8 cellular contexts compared by ENCODE assay signal in genomic region chr5:1503301-1504243, GRCh38. TPM values are rescaled to one million over a fixed set of nuclear protein-coding genes. Genes with fewer than 3 reads are reported as not detected.
DNase-seq lines count a peak whose midpoint lies in the region; ATAC-seq and TF ChIP-seq lines count a peak whose summit lies in the region.

No MANE protein-coding gene starts in this region.

- ATAC-seq in HG03469 (IDR thresholded peaks at IDR 0.05; ENCODE audit: unreplicated experiment): no peak

- peak overlapping the region; percentile 80 for H3K4me2 ChIP-seq in Karpas-422 (ENCODE audit: low read depth, low read length, poor library complexity, severe bottlenecking)

- peak overlapping the region; percentile 95 for H3K27ac ChIP-seq in Karpas-422 (ENCODE audit: low read length)
- H3K27ac ChIP-seq in endodermal cell (ENCODE audit: low read depth, low read length): no peak overlapping the region
- H3K27ac ChIP-seq in skeletal muscle tissue (ENCODE audit: low read depth, low read length): peak overlapping the region; percentile 38

- H3K9me2 ChIP-seq in Karpas-422 (replicated peaks; ENCODE audit: insufficient read depth, low read length): no peaks in the 10 kb centered on the region

- peaks cover 79% of the 10 kb centered on the region for H3K4me1 ChIP-seq in Karpas-422 (ENCODE audit: low read length)
- H3K4me1 ChIP-seq in endodermal cell (ENCODE audit: control insufficient read depth, insufficient read depth, low read length): no peaks in the 10 kb centered on the region
- peaks cover 5 to 27% (median 9%) of the 10 kb centered on the region in 3 donors for H3K4me1 ChIP-seq in skeletal muscle tissue (ENCODE audit: control insufficient read depth in 3 of 3, insufficient read depth in 3 of 3, low read length in 3 of 3)
- no peaks in the 10 kb centered on the region for H3K4me1 ChIP-seq in BE2C

- H3K9ac ChIP-seq in Karpas-422 (ENCODE audit: low read length): peak overlapping the region; percentile 62
- H3K9ac ChIP-seq in endodermal cell (ENCODE audit: extremely low read depth, low read length, poor library complexity, severe bottlenecking): no peak overlapping the region
- no peak overlapping the region for H3K9ac ChIP-seq in skeletal muscle tissue (ENCODE audit: low read depth in 1 of 3, low read length in 3 of 3)

- no peaks in the 10 kb centered on the region for H3K27me3 Mint-ChIP-seq in activated T-cell treated with anti-CD3 and anti-CD28 coated beads, Interleukin-2, amount 50 U/mL, for 24 hours
- H3K27me3 Mint-ChIP-seq in endodermal cell (ENCODE audit: insufficient read depth): no peaks in the 10 kb centered on the region

- no peak overlapping the region for H2AFZ ChIP-seq in Karpas-422 (ENCODE audit: low read length)

- H3K9me3 ChIP-seq in Karpas-422 (ENCODE audit: low read length) (no peaks in the 10 kb centered on the region), endodermal cell (ENCODE audit: control insufficient read depth, low read length) (no peaks in the 10 kb centered on the region), skeletal muscle tissue (ENCODE audit: control insufficient read depth in 3 of 3, low read length in 3 of 3) (no peaks in the 10 kb centered on the region), BE2C (no peaks in the 10 kb centered on the region)

- H3K27me3 ChIP-seq in Karpas-422 (ENCODE audit: low read length) (no peaks in the 10 kb centered on the region), endodermal cell (ENCODE audit: control insufficient read depth, insufficient read depth, low read length, poor library complexity, severe bottlenecking) (no peaks in the 10 kb centered on the region), skeletal muscle tissue (ENCODE audit: control insufficient read depth in 3 of 3, insufficient read depth in 3 of 3, low read length in 3 of 3) (peaks cover 0 to 3% (median 0%) of the 10 kb centered on the region in 3 donors), BE2C (no peaks in the 10 kb centered on the region)

- peaks cover 47% of the 10 kb centered on the region for H3K36me3 Mint-ChIP-seq in activated T-cell treated with anti-CD3 and anti-CD28 coated beads, Interleukin-2, amount 50 U/mL, for 24 hours (ENCODE audit: low read depth)
- H3K36me3 Mint-ChIP-seq in endodermal cell (ENCODE audit: low read depth): peaks cover 17% of the 10 kb centered on the region

- peak overlapping the region; percentile 7 for H3K27ac Mint-ChIP-seq in activated T-cell treated with anti-CD3 and anti-CD28 coated beads, Interleukin-2, amount 50 U/mL, for 24 hours
- peak overlapping the region; percentile 48 for H3K27ac Mint-ChIP-seq in endodermal cell

- H3K4me3 ChIP-seq in Karpas-422 (ENCODE audit: low read length): peak overlapping the region; percentile 59
- H3K4me3 ChIP-seq in endodermal cell (ENCODE audit: low read length): no peak overlapping the region
- H3K4me3 ChIP-seq in skeletal muscle tissue (ENCODE audit: low read length in 3 of 3): no peak overlapping the region
- H3K4me3 ChIP-seq in BE2C (ENCODE audit: low read depth, low read length): no peak overlapping the region

- H3K9me3 Mint-ChIP-seq in activated T-cell treated with anti-CD3 and anti-CD28 coated beads, Interleukin-2, amount 50 U/mL, for 24 hours: no peaks in the 10 kb centered on the region
- H3K9me3 Mint-ChIP-seq in endodermal cell: no peaks in the 10 kb centered on the region

- H4K20me1 ChIP-seq in Karpas-422 (ENCODE audit: insufficient read depth, low read depth, low read length): peaks cover 49% of the 10 kb centered on the region

- H3K36me3 ChIP-seq in Karpas-422 (ENCODE audit: insufficient read depth, low read length): peaks cover 5% of the 10 kb centered on the region; the same call in 1 of the 2 replicates
- peaks cover 14% of the 10 kb centered on the region for H3K36me3 ChIP-seq in endodermal cell (ENCODE audit: control insufficient read depth, insufficient read depth, low read length)
- no peaks in the 10 kb centered on the region for H3K36me3 ChIP-seq in skeletal muscle tissue (ENCODE audit: control insufficient read depth in 3 of 3, insufficient read depth in 3 of 3, low read length in 3 of 3)
- H3K36me3 ChIP-seq in BE2C: peaks cover 18% of the 10 kb centered on the region

- DNase-seq in activated T-cell treated with anti-CD3 and anti-CD28 coated beads, Interleukin-2, amount 50 U/mL, for 24 hours: no peak
- DNase-seq in activated T-cell treated with anti-CD3 and anti-CD28 coated beads, Interleukin-2, amount 50 U/mL, for 48 hours: no peak
- DNase-seq in Karpas-422: peak; percentile 82
- no peak for DNase-seq in endodermal cell
- no peak for DNase-seq in BE2C
- no peak for DNase-seq in NCI-H2171 treated with DMSO at 0.1 percent for 48 hours (lab: John Stamatoyannopoulos, UW)

- 92 to 94% methylated on average over 18 to 20 of the region's 20 CpGs for WGBS in endodermal cell (ENCODE audit: insufficient coverage in 1 of 2, insufficient read length in 1 of 2), 2 experiments

- H3K4me3 Mint-ChIP-seq in activated T-cell treated with anti-CD3 and anti-CD28 coated beads, Interleukin-2, amount 50 U/mL, for 24 hours: no peak overlapping the region
- no peak overlapping the region for H3K4me3 Mint-ChIP-seq in endodermal cell

- H3K4me1 Mint-ChIP-seq in activated T-cell treated with anti-CD3 and anti-CD28 coated beads, Interleukin-2, amount 50 U/mL, for 24 hours (ENCODE audit: low read depth): peaks cover 41% of the 10 kb centered on the region
- peaks cover 15% of the 10 kb centered on the region for H3K4me1 Mint-ChIP-seq in endodermal cell

- peaks cover 60% of the 10 kb centered on the region for H3K79me2 ChIP-seq in Karpas-422 (ENCODE audit: low read length)

- TF ChIP-seq CTCF in endodermal cell (conservative IDR thresholded peaks at IDR 0.05) (peak; percentile 52), BE2C (IDR thresholded peaks at IDR 0.05; ENCODE audit: low read depth, low read length) (no peak)

RNA-seq across cellular contexts. Expression of gene LPCAT1, which starts 20.2 kb away (rescaled TPM):
- total RNA-seq in Karpas-422 (2014; rRNA removed; shearing (Covaris generic); ENCODE audit: low replicate concordance): 115 and 124 TPM in 2 replicates
- 100 to 1,000 TPM in 1 of 2 donors, 10 to 100 TPM in 1; 78.5 to 124 TPM for total RNA-seq in endodermal cell
- 72.3 TPM for polyA plus RNA-seq in endodermal cell (2013, experiment 1 of 2)
- 67.4 TPM for polyA plus RNA-seq in endodermal cell (2013, experiment 2 of 2)
- total RNA-seq in skeletal muscle tissue: 35.5 TPM
- 28.2 TPM for polyA plus RNA-seq in BE2C (2012; ENCODE audit: insufficient read depth, insufficient read length, low read depth)

RNA-seq across cellular contexts. Expression of gene SLC6A3, which starts 58.3 kb away (rescaled TPM):
- total RNA-seq in Karpas-422 (2014; rRNA removed; shearing (Covaris generic); ENCODE audit: low replicate concordance): not detected in 2 replicates
- total RNA-seq in endodermal cell (under 1 TPM in 1 of 2 donors, not detected in 1; 0.18 TPM), skeletal muscle tissue (not detected)
- 0.85 TPM for polyA plus RNA-seq in endodermal cell (2013, experiment 1 of 2)
- polyA plus RNA-seq in endodermal cell (2013, experiment 2 of 2): 0.66 TPM
- polyA plus RNA-seq in BE2C (2012; ENCODE audit: insufficient read depth, insufficient read length, low read depth): 1.2 TPM
